In the genomic region with DNA sequence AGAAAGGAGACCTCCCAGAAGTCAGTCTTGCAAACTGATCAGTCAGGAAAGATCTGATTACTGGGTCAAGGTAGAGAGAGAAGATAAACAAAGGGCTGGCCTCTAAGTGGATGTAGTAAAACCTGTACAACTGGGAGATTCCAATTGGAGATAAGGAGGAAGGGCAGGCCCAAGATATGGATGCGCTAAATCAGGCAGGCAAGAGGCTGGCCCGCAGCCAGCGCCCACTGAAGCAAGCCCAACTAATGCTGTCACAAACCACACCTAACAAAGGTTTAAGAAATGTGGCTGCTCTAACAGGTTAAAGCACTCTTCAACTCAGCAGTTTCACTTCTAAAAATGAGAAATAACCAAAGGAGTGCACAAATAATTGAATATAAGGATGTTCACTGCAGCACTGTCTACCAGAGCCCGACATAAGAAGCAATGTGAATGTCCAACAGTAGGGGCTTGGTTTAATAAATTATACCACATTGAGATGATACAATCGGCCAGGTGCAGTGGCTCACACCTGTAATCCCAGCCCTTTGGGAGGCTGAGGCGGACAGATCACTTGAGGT, we compare ENCODE assay signal across 1 cellular context.
TF ChIP-seq lines count a peak whose summit lies in the region.

No MANE protein-coding gene starts in this region.

TF ChIP-seq in HEK293, 187 proteins besides CTCF, POLR2A, EP300 and RAD21 (continued from another document):
- TF ChIP-seq, protein P1, sequence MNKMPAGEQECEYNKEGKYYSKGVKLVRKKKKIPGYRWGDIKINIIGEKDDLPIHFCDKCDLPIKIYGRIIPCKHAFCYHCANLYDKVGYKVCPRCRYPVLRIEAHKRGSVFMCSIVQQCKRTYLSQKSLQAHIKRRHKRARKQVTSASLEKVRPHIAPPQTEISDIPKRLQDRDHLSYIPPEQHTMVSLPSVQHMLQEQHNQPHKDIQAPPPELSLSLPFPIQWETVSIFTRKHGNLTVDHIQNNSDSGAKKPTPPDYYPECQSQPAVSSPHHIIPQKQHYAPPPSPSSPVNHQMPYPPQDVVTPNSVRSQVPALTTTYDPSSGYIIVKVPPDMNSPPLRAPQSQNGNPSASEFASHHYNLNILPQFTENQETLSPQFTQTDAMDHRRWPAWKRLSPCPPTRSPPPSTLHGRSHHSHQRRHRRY (tag by site-specific recombination; IDR thresholded peaks at IDR 0.05), result no peak
- peak; percentile 86 for TF ChIP-seq SCRT2 (tag by site-specific recombination; IDR thresholded peaks at IDR 0.05)
- TF ChIP-seq ZIC2 (tag by site-specific recombination; IDR thresholded peaks at IDR 0.05), result no peak
- TF ChIP-seq GLI2 (tag by site-specific recombination; IDR thresholded peaks at IDR 0.05; ENCODE audit: borderline replicate concordance, low read depth), result no peak
- no peak for TF ChIP-seq ZSCAN16 (tag by site-specific recombination; IDR thresholded peaks at IDR 0.05)
- TF ChIP-seq, protein P2, sequence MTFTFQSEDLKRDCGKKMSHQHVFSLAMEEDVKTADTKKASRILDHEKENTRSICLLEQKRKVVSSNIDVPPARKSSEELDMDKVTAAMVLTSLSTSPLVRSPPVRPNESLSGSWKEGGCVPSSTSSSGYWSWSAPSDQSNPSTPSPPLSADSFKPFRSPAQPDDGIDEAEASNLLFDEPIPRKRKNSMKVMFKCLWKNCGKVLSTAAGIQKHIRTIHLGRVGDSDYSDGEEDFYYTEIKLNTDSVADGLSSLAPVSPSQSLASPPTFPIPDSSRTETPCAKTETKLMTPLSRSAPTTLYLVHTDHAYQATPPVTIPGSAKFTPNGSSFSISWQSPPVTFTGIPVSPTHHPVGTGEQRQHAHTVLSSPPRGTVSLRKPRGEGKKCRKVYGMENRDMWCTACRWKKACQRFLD (tag by site-specific recombination; IDR thresholded peaks at IDR 0.05), result no peak
- no peak; the same call in 1 of the 2 replicates for TF ChIP-seq ZNF335 (tag by site-specific recombination; conservative IDR thresholded peaks at IDR 0.05)
- peak; percentile 75 for TF ChIP-seq ZNF596 (tag by site-specific recombination; IDR thresholded peaks at IDR 0.05)
- TF ChIP-seq, protein P3, sequence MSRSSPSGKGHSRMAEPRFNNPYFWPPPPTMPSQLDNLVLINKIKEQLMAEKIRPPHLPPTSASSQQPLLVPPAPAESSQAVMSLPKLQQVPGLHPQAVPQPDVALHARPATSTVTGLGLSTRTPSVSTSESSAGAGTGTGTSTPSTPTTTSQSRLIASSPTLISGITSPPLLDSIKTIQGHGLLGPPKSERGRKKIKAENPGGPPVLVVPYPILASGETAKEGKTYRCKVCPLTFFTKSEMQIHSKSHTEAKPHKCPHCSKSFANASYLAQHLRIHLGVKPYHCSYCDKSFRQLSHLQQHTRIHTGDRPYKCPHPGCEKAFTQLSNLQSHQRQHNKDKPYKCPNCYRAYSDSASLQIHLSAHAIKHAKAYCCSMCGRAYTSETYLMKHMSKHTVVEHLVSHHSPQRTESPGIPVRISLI (tag by site-specific recombination; IDR thresholded peaks at IDR 0.05), result no peak
- no peak for TF ChIP-seq ZNF19 (tag by site-specific recombination; IDR thresholded peaks at IDR 0.05; ENCODE audit: low read depth)
- no peak for TF ChIP-seq ZNF10 (tag by site-specific recombination; IDR thresholded peaks at IDR 0.05)
- no peak for TF ChIP-seq ZSCAN30 (tag by site-specific recombination; IDR thresholded peaks at IDR 0.05)
- TF ChIP-seq ZNF433 (tag by site-specific recombination; IDR thresholded peaks at IDR 0.05; ENCODE audit: low read depth), result no peak
- no peak for TF ChIP-seq ZNF473 (tag by site-specific recombination; IDR thresholded peaks at IDR 0.05)
- TF ChIP-seq WT1 (tag by site-specific recombination; IDR thresholded peaks at IDR 0.05), result no peak
